Comparison of ENCODE assay signal across 8 cellular contexts in genomic region chr5:177553671-177554429, GRCh38. TPM values are rescaled to one million over a fixed set of nuclear protein-coding genes. Genes with fewer than 3 reads are reported as not detected.
DNase-seq lines count a peak whose midpoint lies in the region; ATAC-seq and TF ChIP-seq lines count a peak whose summit lies in the region.

No MANE protein-coding gene starts in this region.

- H3K9ac ChIP-seq in endodermal cell (ENCODE audit: extremely low read depth, low read length, poor library complexity, severe bottlenecking) (peak overlapping the region; percentile 61), mucosa of rectum (ENCODE audit: low read depth in 1 of 2, low read length in 2 of 2) (peak overlapping the region; percentile 63 to 78)

- H3K4me3 ChIP-seq in CD8-positive, alpha-beta T cell (ENCODE audit: low read depth, low read length): peak overlapping the region; percentile 60
- peak overlapping the region; percentile 92 for H3K4me3 ChIP-seq in endodermal cell (ENCODE audit: low read length)
- peak overlapping the region; percentile 76 to 84 for H3K4me3 ChIP-seq in mucosa of rectum (ENCODE audit: low read length in 2 of 2)

- ATAC-seq in CD8-positive, alpha-beta T cell: peak; percentile 40
- ATAC-seq in GM19467 (IDR thresholded peaks at IDR 0.05; ENCODE audit: unreplicated experiment) (peak; percentile 36), HG03565 (IDR thresholded peaks at IDR 0.05; ENCODE audit: unreplicated experiment) (peak; percentile 13)

- peak overlapping the region; percentile 49 for H3K27ac ChIP-seq in CD8-positive, alpha-beta T cell (ENCODE audit: low read depth, low read length)
- H3K27ac ChIP-seq in endodermal cell (ENCODE audit: low read depth, low read length): peak overlapping the region; percentile 33
- peak overlapping the region; percentile 54 to 71 for H3K27ac ChIP-seq in mucosa of rectum (ENCODE audit: low read depth in 2 of 2, low read length in 2 of 2)

- no peak for TF ChIP-seq CTCF in CD8-positive, alpha-beta T cell (IDR thresholded peaks at IDR 0.05)
- TF ChIP-seq CTCF in endodermal cell (conservative IDR thresholded peaks at IDR 0.05): no peak

- peaks cover 18% of the 10 kb centered on the region for H3K36me3 Mint-ChIP-seq in CD8-positive, alpha-beta T cell
- peaks cover 30% of the 10 kb centered on the region for H3K36me3 Mint-ChIP-seq in endodermal cell (ENCODE audit: low read depth)

- CTCF ChIA-PET in CD8-positive, alpha-beta T cell (lab: Charles Lee): no interaction called here

- peak in 6 of 7 experiments; percentile 24 to 67 (median 46) for DNase-seq in CD8-positive, alpha-beta T cell
- DNase-seq in activated CD4-positive, alpha-beta T cell treated with anti-CD3 and anti-CD28 coated beads, Interleukin-2, amount 50 U/mL, for 24 hours (ENCODE audit: low read depth in 1 of 2, low spot score in 1 of 2): peak; percentile 10 to 25
- DNase-seq in endodermal cell (peak; percentile 73), T1000 (lab: John Stamatoyannopoulos, UW) (no peak)
- peak in 4 of 6 experiments; percentile 14 to 44 (median 41) for DNase-seq in stimulated activated naive CD4-positive, alpha-beta T cell (lab: John Stamatoyannopoulos, UW)

- H3K27ac Mint-ChIP-seq in CD8-positive, alpha-beta T cell: peak overlapping the region; percentile 75
- H3K27ac Mint-ChIP-seq in endodermal cell: peak overlapping the region; percentile 83

- intact Hi-C loops in CD8-positive, alpha-beta T cell (cut with DNase I, micrococcal nuclease): loop anchor here (1.0 to 10.0 kb wide), 7 partner anchors 37 to 511 kb away; partner anchors contain the start of genes B4GALT7 (in 1 of the 2), DDX41 (in 1 of the 2), LMAN2 (in 1 of the 2) and TMED9 (in 1 of the 2)

- no peaks in the 10 kb centered on the region for H3K27me3 ChIP-seq in CD8-positive, alpha-beta T cell (ENCODE audit: insufficient read depth, low read length)
- H3K27me3 ChIP-seq in endodermal cell (ENCODE audit: control insufficient read depth, insufficient read depth, low read length, poor library complexity, severe bottlenecking): no peaks in the 10 kb centered on the region
- H3K27me3 ChIP-seq in mucosa of rectum (ENCODE audit: control insufficient read depth in 2 of 2, insufficient read depth in 2 of 2, low read length in 2 of 2): no peaks in the 10 kb centered on the region

- peaks cover 37% of the 10 kb centered on the region for H3K4me1 Mint-ChIP-seq in CD8-positive, alpha-beta T cell (ENCODE audit: low read depth)
- peaks cover 14% of the 10 kb centered on the region for H3K4me1 Mint-ChIP-seq in endodermal cell

- H3K9me3 ChIP-seq in CD8-positive, alpha-beta T cell (ENCODE audit: low read length): no peaks in the 10 kb centered on the region
- H3K9me3 ChIP-seq in endodermal cell (ENCODE audit: control insufficient read depth, low read length) (no peaks in the 10 kb centered on the region), mucosa of rectum (ENCODE audit: control insufficient read depth in 2 of 2, low read length in 2 of 2) (no peaks in the 10 kb centered on the region)

- WGBS in endodermal cell (ENCODE audit: insufficient coverage in 1 of 2, insufficient read length in 1 of 2), 2 experiments: 0 to 1% methylated on average over 31 to 72 of the region's 72 CpGs

- H3K9me3 Mint-ChIP-seq in CD8-positive, alpha-beta T cell: no peaks in the 10 kb centered on the region
- H3K9me3 Mint-ChIP-seq in endodermal cell: peaks cover 4% of the 10 kb centered on the region

- POLR2A ChIA-PET in CD8-positive, alpha-beta T cell (lab: Charles Lee): no interaction called here

- peak overlapping the region; percentile 81 for H3K4me3 Mint-ChIP-seq in CD8-positive, alpha-beta T cell
- H3K4me3 Mint-ChIP-seq in endodermal cell: peak overlapping the region; percentile 82

- no peaks in the 10 kb centered on the region for H3K27me3 Mint-ChIP-seq in CD8-positive, alpha-beta T cell (ENCODE audit: low read depth)
- no peaks in the 10 kb centered on the region for H3K27me3 Mint-ChIP-seq in endodermal cell (ENCODE audit: insufficient read depth)

- H3K4me1 ChIP-seq in CD8-positive, alpha-beta T cell (ENCODE audit: insufficient read depth, low read length): peaks cover 20% of the 10 kb centered on the region
- H3K4me1 ChIP-seq in endodermal cell (ENCODE audit: control insufficient read depth, insufficient read depth, low read length): peaks cover 9% of the 10 kb centered on the region
- H3K4me1 ChIP-seq in mucosa of rectum (ENCODE audit: control insufficient read depth in 2 of 2, insufficient read depth in 2 of 2, low read length in 2 of 2): peaks cover 10 to 22% of the 10 kb centered on the region in 2 donors

- peaks cover 5% of the 10 kb centered on the region for H3K36me3 ChIP-seq in CD8-positive, alpha-beta T cell (ENCODE audit: insufficient read depth, low read length)
- H3K36me3 ChIP-seq in endodermal cell (ENCODE audit: control insufficient read depth, insufficient read depth, low read length): peaks cover 38% of the 10 kb centered on the region
- H3K36me3 ChIP-seq in mucosa of rectum (ENCODE audit: control insufficient read depth in 2 of 2, insufficient read depth in 2 of 2, low read length in 2 of 2): peaks cover 4 to 12% of the 10 kb centered on the region in 2 donors

RNA-seq across cellular contexts. Expression of gene FAM193B, which starts 0.5 kb away (rescaled TPM):
- total RNA-seq in CD8-positive, alpha-beta T cell: 100 to 1,000 TPM; 136 to 141 TPM
- total RNA-seq in endodermal cell: 100 to 1,000 TPM; 112 to 115 TPM
- 106 TPM for polyA plus RNA-seq in endodermal cell (2013, experiment 1 of 2)
- polyA plus RNA-seq in endodermal cell (2013, experiment 2 of 2): 105 TPM

RNA-seq across cellular contexts. Expression of gene DDX41, which starts 37.1 kb away (rescaled TPM):
- 10 to 100 TPM; 66.8 to 71.0 TPM for total RNA-seq in CD8-positive, alpha-beta T cell
- total RNA-seq in endodermal cell: 100 to 1,000 TPM; 115 TPM
- 82.8 TPM for polyA plus RNA-seq in endodermal cell (2013, experiment 1 of 2)
- polyA plus RNA-seq in endodermal cell (2013, experiment 2 of 2): 76.3 TPM

RNA-seq across cellular contexts. Expression of gene TMED9, which starts 38.2 kb away (rescaled TPM):
- total RNA-seq in CD8-positive, alpha-beta T cell: 10 to 100 TPM; 42.4 to 52.2 TPM
- total RNA-seq in endodermal cell: 100 to 1,000 TPM; 184 to 205 TPM
- 159 TPM for polyA plus RNA-seq in endodermal cell (2013, experiment 1 of 2)
- 153 TPM for polyA plus RNA-seq in endodermal cell (2013, experiment 2 of 2)

RNA-seq across cellular contexts. Expression of gene DOK3, which starts 44.2 kb away (rescaled TPM):
- 1 to 10 TPM; 1.1 to 1.2 TPM for total RNA-seq in CD8-positive, alpha-beta T cell
- 1 to 10 TPM; 2.1 to 7.7 TPM for total RNA-seq in endodermal cell
- 2.2 TPM for polyA plus RNA-seq in endodermal cell (2013, experiment 1 of 2)
- 3.3 TPM for polyA plus RNA-seq in endodermal cell (2013, experiment 2 of 2)

RNA-seq across cellular contexts. Expression of gene B4GALT7, which starts 46.1 kb away (rescaled TPM):
- total RNA-seq in CD8-positive, alpha-beta T cell: 10 to 100 TPM; 33.4 to 36.6 TPM
- 10 to 100 TPM; 27.4 to 33.7 TPM for total RNA-seq in endodermal cell
- 23.3 TPM for polyA plus RNA-seq in endodermal cell (2013, experiment 1 of 2)
- 22.6 TPM for polyA plus RNA-seq in endodermal cell (2013, experiment 2 of 2)
